In genomic region chr12:12786371-12786715, GRCh38 we compare ENCODE assay signal across 8 cellular contexts. TPM values are rescaled to one million over a fixed set of nuclear protein-coding genes. Genes with fewer than 3 reads are reported as not detected.
A peak's percentile ranks its signal among the peaks of the same experiment; 100 is the strongest.
DNase-seq lines count a peak whose midpoint lies in the region; ATAC-seq and TF ChIP-seq lines count a peak whose summit lies in the region.

No MANE protein-coding gene starts in this region.

- no TSS peak for BruUV-seq in Calu3 (replicated peaks; lab: Mats Ljungman, UMichigan)

- H3K4me3 Mint-ChIP-seq in Calu3 (ENCODE audit: low read depth, unreplicated experiment): peak overlapping the region; percentile 66
- H3K4me3 Mint-ChIP-seq in activated T-helper 1 cell treated with anti-CD3 and anti-CD28 coated beads, Interleukin-12 subunit alpha, Interleukin-12 subunit beta, Interleukin-2, Interleukin-4 antibody, amounts not matched to agents 30 ng/mL and 10 ng/mL and 1 ng/mL, durations not matched to agents 14 hours and 24 hours and 36 hours: peak overlapping the region; percentile 78

- TF ChIP-seq POLR2A in spleen (IDR thresholded peaks at IDR 0.05): no peak

- DNase-seq in Calu3 (no peak), right atrium auricular region (ENCODE audit: low spot score) (no peak), spleen (no peak), DMS 273 treated with DMSO at 0.1 percent for 48 hours (lab: John Stamatoyannopoulos, UW) (no peak), UCSD-AML1 (lab: John Stamatoyannopoulos, UW; ENCODE audit: unreplicated experiment) (no peak), cerebellar cortex (ENCODE audit: low spot score) (no peak)
- no peak for DNase-seq in activated T-helper 1 cell treated with anti-CD3 and anti-CD28 coated beads, Interleukin-12 subunit alpha, Interleukin-12 subunit beta, Interleukin-2, Interleukin-4 antibody, amounts not matched to agents 30 ng/mL and 10 ng/mL and 1 ng/mL, durations not matched to agents 14 hours and 24 hours and 36 hours (ENCODE audit: low spot score)

- CTCF ChIA-PET in Calu3 (lab: Charles Lee): interaction anchor here (0.6 to 2.2 kb wide), 5 partner anchors 10 to 49 kb away, joined by 3 to 9 read pairs (median 6); partner anchors contain the start of gene DDX47

- H3K27me3 ChIP-seq in right atrium auricular region (no peaks in the 10 kb centered on the region), spleen (replicated peaks in 1 of 7) (no peaks in the 10 kb centered on the region)

- 21 to 36% (median 31%) methylated on average over 4 of the region's 4 CpGs for WGBS in spleen, 5 donors

- TF ChIP-seq CTCF in Calu3 (IDR thresholded peaks at IDR 0.05; ENCODE audit: unreplicated experiment) (no peak), right atrium auricular region (IDR thresholded peaks at IDR 0.05) (no peak), spleen (IDR thresholded peaks at IDR 0.05 in 8 of 11, conservative IDR thresholded peaks at IDR 0.05 in 3 of 11) (no peak)

- peaks cover 38% of the 10 kb centered on the region for H3K4me1 Mint-ChIP-seq in Calu3 (ENCODE audit: low read depth, unreplicated experiment)
- H3K4me1 Mint-ChIP-seq in activated T-helper 1 cell treated with anti-CD3 and anti-CD28 coated beads, Interleukin-12 subunit alpha, Interleukin-12 subunit beta, Interleukin-2, Interleukin-4 antibody, amounts not matched to agents 30 ng/mL and 10 ng/mL and 1 ng/mL, durations not matched to agents 14 hours and 24 hours and 36 hours (ENCODE audit: low read depth): peaks cover 42% of the 10 kb centered on the region

- peak overlapping the region; percentile 55 to 63 for H3K4me3 ChIP-seq in right atrium auricular region
- peak overlapping the region; percentile 58 to 77 (median 64) for H3K4me3 ChIP-seq in spleen

- H3K9me3 Mint-ChIP-seq in Calu3 (ENCODE audit: low read depth, unreplicated experiment): no peaks in the 10 kb centered on the region
- H3K9me3 Mint-ChIP-seq in activated T-helper 1 cell treated with anti-CD3 and anti-CD28 coated beads, Interleukin-12 subunit alpha, Interleukin-12 subunit beta, Interleukin-2, Interleukin-4 antibody, amounts not matched to agents 30 ng/mL and 10 ng/mL and 1 ng/mL, durations not matched to agents 14 hours and 24 hours and 36 hours: no peaks in the 10 kb centered on the region

- no peaks in the 10 kb centered on the region for H3K27me3 Mint-ChIP-seq in Calu3 (ENCODE audit: unreplicated experiment)
- H3K27me3 Mint-ChIP-seq in activated T-helper 1 cell treated with anti-CD3 and anti-CD28 coated beads, Interleukin-12 subunit alpha, Interleukin-12 subunit beta, Interleukin-2, Interleukin-4 antibody, amounts not matched to agents 30 ng/mL and 10 ng/mL and 1 ng/mL, durations not matched to agents 14 hours and 24 hours and 36 hours (ENCODE audit: insufficient read depth): no peaks in the 10 kb centered on the region

- H3K27ac ChIP-seq in right atrium auricular region (peak overlapping the region; percentile 91 to 98), spleen (peak overlapping the region; percentile 74 to 91 (median 90))

- H3K4me1 ChIP-seq in right atrium auricular region (peaks cover 0 to 26% of the 10 kb centered on the region in 2 donors), spleen (peaks cover 17 to 39% (median 28%) of the 10 kb centered on the region in 6 donors)

- peak; percentile 10 for ATAC-seq in HG02870 (IDR thresholded peaks at IDR 0.05; ENCODE audit: unreplicated experiment)

- intact Hi-C loops in Calu3 (cut with micrococcal nuclease; ENCODE audit: unreplicated experiment): loop anchor here (5.0 kb wide), 2 partner anchors 36 to 106 kb away; partner anchors contain the start of gene GPRC5A
- intact Hi-C loops in activated T-helper 1 cell treated with anti-CD3 and anti-CD28 coated beads, Interleukin-12 subunit alpha, Interleukin-12 subunit beta, Interleukin-2, Interleukin-4 antibody, amounts not matched to agents 30 ng/mL and 10 ng/mL and 1 ng/mL, durations not matched to agents 14 hours and 24 hours and 36 hours (cut with micrococcal nuclease): loop anchor here (2.0 to 5.0 kb wide), 3 partner anchors 41 to 256 kb away; partner anchors contain the start of gene FAM234B
- intact Hi-C loops in spleen (cut with DNase I; ENCODE audit: low total_unique reads): no loop called here

- peaks cover 15% of the 10 kb centered on the region for H3K36me3 Mint-ChIP-seq in Calu3 (ENCODE audit: insufficient read depth, unreplicated experiment)
- H3K36me3 Mint-ChIP-seq in activated T-helper 1 cell treated with anti-CD3 and anti-CD28 coated beads, Interleukin-12 subunit alpha, Interleukin-12 subunit beta, Interleukin-2, Interleukin-4 antibody, amounts not matched to agents 30 ng/mL and 10 ng/mL and 1 ng/mL, durations not matched to agents 14 hours and 24 hours and 36 hours (ENCODE audit: low read depth): peaks cover 5% of the 10 kb centered on the region

- H3K27ac Mint-ChIP-seq in Calu3 (ENCODE audit: unreplicated experiment): peak overlapping the region; percentile 78
- peak overlapping the region; percentile 73 for H3K27ac Mint-ChIP-seq in activated T-helper 1 cell treated with anti-CD3 and anti-CD28 coated beads, Interleukin-12 subunit alpha, Interleukin-12 subunit beta, Interleukin-2, Interleukin-4 antibody, amounts not matched to agents 30 ng/mL and 10 ng/mL and 1 ng/mL, durations not matched to agents 14 hours and 24 hours and 36 hours

- H3K9me3 ChIP-seq in right atrium auricular region: no peaks in the 10 kb centered on the region
- H3K9me3 ChIP-seq in spleen: no peaks in the 10 kb centered on the region

- no peaks in the 10 kb centered on the region for H3K36me3 ChIP-seq in right atrium auricular region
- H3K36me3 ChIP-seq in spleen: no peaks in the 10 kb centered on the region

RNA-seq across cellular contexts. Expression of gene APOLD1, which starts 0.9 kb away (rescaled TPM):
- total RNA-seq in Calu3 (2022) (5.2 and 5.3 TPM in 2 replicates), right atrium auricular region (10 to 100 TPM; 49.9 to 70.2 TPM), spleen (10 to 100 TPM in 6 of 7 donors, 1 to 10 TPM in 1; 6.1 to 79.5 (median 16.0) TPM)
- 4.0 and 4.8 TPM in 2 replicates for total RNA-seq in activated T-helper 1 cell treated with anti-CD3 and anti-CD28 coated beads, Interleukin-12 subunit alpha, Interleukin-12 subunit beta, Interleukin-2, Interleukin-4 antibody, amounts not matched to agents 30 ng/mL and 10 ng/mL and 1 ng/mL, durations not matched to agents 14 hours and 24 hours and 36 hours
- polyA plus RNA-seq in spleen: 1 to 10 TPM; 1.3 to 4.5 (median 2.5) TPM

RNA-seq across cellular contexts. Expression of gene DDX47, which starts 26.8 kb away (rescaled TPM):
- total RNA-seq in Calu3 (2022) (60.2 and 60.5 TPM in 2 replicates), right atrium auricular region (10 to 100 TPM; 24.1 to 35.6 TPM), spleen (10 to 100 TPM; 37.2 to 58.1 (median 45.2) TPM)
- total RNA-seq in activated T-helper 1 cell treated with anti-CD3 and anti-CD28 coated beads, Interleukin-12 subunit alpha, Interleukin-12 subunit beta, Interleukin-2, Interleukin-4 antibody, amounts not matched to agents 30 ng/mL and 10 ng/mL and 1 ng/mL, durations not matched to agents 14 hours and 24 hours and 36 hours: 120 and 127 TPM in 2 replicates
- polyA plus RNA-seq in spleen: 10 to 100 TPM; 34.0 to 39.3 (median 35.3) TPM
